8 cellular contexts compared by ENCODE assay signal in genomic region chr17:42312285-42313130, GRCh38. TPM values are rescaled to one million over a fixed set of nuclear protein-coding genes. Genes with fewer than 3 reads are reported as not detected.
DNase-seq lines count a peak whose midpoint lies in the region; ATAC-seq and TF ChIP-seq lines count a peak whose summit lies in the region.

No MANE protein-coding gene starts in this region.

- no peaks in the 10 kb centered on the region for H3K36me3 ChIP-seq in DOHH2 (ENCODE audit: control insufficient read depth, low read length)

- peak overlapping the region; percentile 85 for H3K4me2 ChIP-seq in DOHH2 (ENCODE audit: low read length)

- CTCF ChIA-PET in RWPE1 (lab: Yijun Ruan, JAX) = interaction anchor here (0.6 to 2.1 kb wide), 15 partner anchors 9 to 236 kb away, joined by 3 to 10 read pairs (median 4); partner anchors contain the start of gene STAT5A

- no peaks in the 10 kb centered on the region for H3K9me2 ChIP-seq in DOHH2 (replicated peaks; ENCODE audit: control insufficient read depth, low read length)

- H3K27ac ChIP-seq in DOHH2 (ENCODE audit: low read depth, low read length) (no peak overlapping the region), HL-60 (replicated peaks) (peak overlapping the region; percentile 43), RWPE1 (peak overlapping the region; percentile 41), temporal lobe (ENCODE audit: low read depth, low read length) (peak overlapping the region; percentile 46)

- H3K4me3 ChIP-seq in DOHH2 (ENCODE audit: low read length) (peak overlapping the region; percentile 66), HL-60 (replicated peaks; ENCODE audit: insufficient read depth, low read length) (no peak overlapping the region; the same call in 1 of the 2 replicates)

- TF ChIP-seq CTCF in DOHH2 (IDR thresholded peaks at IDR 0.05; ENCODE audit: low read depth, low read length, poor library complexity, severe bottlenecking) = peak; percentile 73
- peak; percentile 39 for TF ChIP-seq CTCF in HL-60 (IDR thresholded peaks at IDR 0.05; ENCODE audit: insufficient read depth, low read length)
- TF ChIP-seq CTCF in RWPE1 (conservative IDR thresholded peaks at IDR 0.05; ENCODE audit: low read depth) = peak; percentile 74

- no peaks in the 10 kb centered on the region for H3K27me3 ChIP-seq in DOHH2 (ENCODE audit: control insufficient read depth, low read length)
- H3K27me3 ChIP-seq in HL-60 (ENCODE audit: insufficient read depth, poor library complexity, severe bottlenecking) = no peaks in the 10 kb centered on the region

- POLR2A ChIA-PET in RWPE1 (lab: Yijun Ruan, JAX; ENCODE audit: low non-redundant PET) = interaction anchor here (0.6 kb wide), 1 partner anchor 33 kb away, joined by 3 read pairs; no protein-coding TSS in a partner anchor

- DNase-seq in HL-60 (ENCODE audit: low read depth in 1 of 2, low spot score in 1 of 2) (peak; percentile 57 to 82), RWPE1 (ENCODE audit: low spot score) (peak; percentile 58), foreskin melanocyte (peak; percentile 43), nucleus accumbens (lab: John Stamatoyannopoulos, UW) (peak in 55 of 56 donors; percentile 16 to 91 (median 71))
- peak; percentile 43 to 71 (median 54) for DNase-seq in activated naive CD4-positive, alpha-beta T cell (lab: John Stamatoyannopoulos, UW)

- no peak for ATAC-seq in GM21786 (IDR thresholded peaks at IDR 0.05; ENCODE audit: unreplicated experiment)

- H3K9me3 ChIP-seq in DOHH2 (ENCODE audit: control insufficient read depth, insufficient read depth, low read length) = no peaks in the 10 kb centered on the region

- H3K4me1 ChIP-seq in DOHH2 (ENCODE audit: control insufficient read depth, low read length) = peaks cover 60% of the 10 kb centered on the region

- H3F3A ChIP-seq in DOHH2 (ENCODE audit: control insufficient read depth, insufficient read depth) = peaks cover 18% of the 10 kb centered on the region

- H4K20me1 ChIP-seq in DOHH2 (ENCODE audit: control insufficient read depth, insufficient read depth, low read depth, low read length) = no peaks in the 10 kb centered on the region

- H3K79me2 ChIP-seq in DOHH2 (ENCODE audit: control insufficient read depth, low read length) = no peaks in the 10 kb centered on the region

RNA-seq across cellular contexts. Expression of gene STAT5A, which starts 24.2 kb away (rescaled TPM):
- 0.74 TPM for total RNA-seq in temporal lobe

RNA-seq across cellular contexts. Expression of gene STAT5B, which starts 36.3 kb away (rescaled TPM):
- 17.2 TPM for total RNA-seq in temporal lobe
